ENCODE assay signal across 2 cellular contexts in genomic region chr11:11818529-11819121, GRCh38.
A peak's percentile ranks its signal among the peaks of the same experiment; 100 is the strongest.
TF ChIP-seq lines count a peak whose summit lies in the region.

No MANE protein-coding gene starts in this region.

TF ChIP-seq in HepG2, 621 proteins besides CTCF, POLR2A, EP300 and RAD21 (continues in another document):
- TF ChIP-seq AFF4 (CRISPR knock-in tag; IDR thresholded peaks at IDR 0.05) (no peak), CAMTA2 (CRISPR knock-in tag; IDR thresholded peaks at IDR 0.05; ENCODE audit: borderline replicate concordance) (no peak), CREM (IDR thresholded peaks at IDR 0.05) (no peak), CREM (CRISPR knock-in tag; IDR thresholded peaks at IDR 0.05) (no peak), ZNF687 (CRISPR knock-in tag; IDR thresholded peaks at IDR 0.05) (no peak), ZBTB39 (CRISPR knock-in tag; IDR thresholded peaks at IDR 0.05) (no peak), PRDM15 (CRISPR knock-in tag; IDR thresholded peaks at IDR 0.05) (no peak), ZNF737 (CRISPR knock-in tag; IDR thresholded peaks at IDR 0.05; ENCODE audit: borderline replicate concordance) (no peak), HOXA5 (CRISPR knock-in tag; IDR thresholded peaks at IDR 0.05) (no peak), KMT2A (CRISPR knock-in tag; IDR thresholded peaks at IDR 0.05) (no peak), TCF7L2 (IDR thresholded peaks at IDR 0.05; ENCODE audit: low read depth, low read length) (no peak)

TF ChIP-seq in K562, 482 proteins besides CTCF, POLR2A, EP300 and RAD21:
- no peak for TF ChIP-seq PYGO2 (tag; IDR thresholded peaks at IDR 0.05)
- TF ChIP-seq HMBOX1 (IDR thresholded peaks at IDR 0.05): peak; percentile 35; the same call in 1 of the 2 replicates
- TF ChIP-seq MCM3 (IDR thresholded peaks at IDR 0.05): peak; percentile 21; the same call in 1 of the 2 replicates
- peak; percentile 80 for TF ChIP-seq ZFP36 (IDR thresholded peaks at IDR 0.05; ENCODE audit: low read depth, low read length, partially characterized antibody)
- no peak for TF ChIP-seq ZNF395 (CRISPR knock-in tag; IDR thresholded peaks at IDR 0.05)
TF ChIP-seq in K562: peak in this region for 3.
